Comparison of ENCODE assay signal across 1 cellular context in genomic region chr9:37575921-37576721, GRCh38.
TF ChIP-seq lines count a peak whose summit lies in the region.

A gene with protein sequence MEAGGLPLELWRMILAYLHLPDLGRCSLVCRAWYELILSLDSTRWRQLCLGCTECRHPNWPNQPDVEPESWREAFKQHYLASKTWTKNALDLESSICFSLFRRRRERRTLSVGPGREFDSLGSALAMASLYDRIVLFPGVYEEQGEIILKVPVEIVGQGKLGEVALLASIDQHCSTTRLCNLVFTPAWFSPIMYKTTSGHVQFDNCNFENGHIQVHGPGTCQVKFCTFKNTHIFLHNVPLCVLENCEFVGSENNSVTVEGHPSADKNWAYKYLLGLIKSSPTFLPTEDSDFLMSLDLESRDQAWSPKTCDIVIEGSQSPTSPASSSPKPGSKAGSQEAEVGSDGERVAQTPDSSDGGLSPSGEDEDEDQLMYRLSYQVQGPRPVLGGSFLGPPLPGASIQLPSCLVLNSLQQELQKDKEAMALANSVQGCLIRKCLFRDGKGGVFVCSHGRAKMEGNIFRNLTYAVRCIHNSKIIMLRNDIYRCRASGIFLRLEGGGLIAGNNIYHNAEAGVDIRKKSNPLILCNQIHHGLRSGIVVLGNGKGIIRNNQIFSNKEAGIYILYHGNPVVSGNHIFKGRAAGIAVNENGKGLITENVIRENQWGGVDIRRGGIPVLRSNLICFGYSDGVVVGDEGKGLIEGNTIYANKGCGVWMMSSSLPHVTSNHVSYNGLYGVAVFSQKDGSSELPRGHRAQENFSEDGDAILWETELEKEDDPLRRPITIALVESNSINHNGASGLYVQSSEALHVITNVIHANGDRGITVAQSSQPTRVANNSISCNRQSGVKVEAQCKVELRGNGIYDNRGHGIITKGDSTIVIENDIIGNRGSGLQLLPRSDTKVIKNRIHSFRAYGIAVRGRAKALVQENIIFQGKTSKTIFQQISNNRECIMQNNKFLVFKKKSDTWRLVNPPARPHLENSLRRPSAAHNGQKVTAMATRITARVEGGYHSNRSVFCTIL (minus strand): TSS chr9:37576380. CDS start chr9:37541768, 34,612 bp downstream.

TF ChIP-seq in HepG2, 621 proteins besides CTCF, POLR2A, EP300 and RAD21 (continued from another document and continues in another):
- TF ChIP-seq, protein P1, sequence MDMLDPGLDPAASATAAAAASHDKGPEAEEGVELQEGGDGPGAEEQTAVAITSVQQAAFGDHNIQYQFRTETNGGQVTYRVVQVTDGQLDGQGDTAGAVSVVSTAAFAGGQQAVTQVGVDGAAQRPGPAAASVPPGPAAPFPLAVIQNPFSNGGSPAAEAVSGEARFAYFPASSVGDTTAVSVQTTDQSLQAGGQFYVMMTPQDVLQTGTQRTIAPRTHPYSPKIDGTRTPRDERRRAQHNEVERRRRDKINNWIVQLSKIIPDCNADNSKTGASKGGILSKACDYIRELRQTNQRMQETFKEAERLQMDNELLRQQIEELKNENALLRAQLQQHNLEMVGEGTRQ (IDR thresholded peaks at IDR 0.05; ENCODE audit: low read depth, low read length) = 0 out of 2 replicates have a peak, but pooled peaks have one; percentile 34
- TF ChIP-seq, protein P1 (CRISPR knock-in tag; IDR thresholded peaks at IDR 0.05; ENCODE audit: borderline replicate concordance) = peak; percentile 57; the same call in 1 of the 2 replicates
- TF ChIP-seq MTERF4 (CRISPR knock-in tag; IDR thresholded peaks at IDR 0.05) = 0 out of 2 replicates have a peak, but pooled peaks have one; percentile 38
- peak; percentile 35; the same call in 1 of the 2 replicates for TF ChIP-seq TAF1 (CRISPR knock-in tag; IDR thresholded peaks at IDR 0.05)
- peak; percentile 69; the same call in 1 of the 2 replicates for TF ChIP-seq GABPB1 (CRISPR knock-in tag; IDR thresholded peaks at IDR 0.05)
- TF ChIP-seq ZNF512 (CRISPR knock-in tag; IDR thresholded peaks at IDR 0.05) = no peak
- TF ChIP-seq KMT2A (CRISPR knock-in tag; IDR thresholded peaks at IDR 0.05) = 0 out of 2 replicates have a peak, but pooled peaks have one; percentile 60
- TF ChIP-seq, protein P2, sequence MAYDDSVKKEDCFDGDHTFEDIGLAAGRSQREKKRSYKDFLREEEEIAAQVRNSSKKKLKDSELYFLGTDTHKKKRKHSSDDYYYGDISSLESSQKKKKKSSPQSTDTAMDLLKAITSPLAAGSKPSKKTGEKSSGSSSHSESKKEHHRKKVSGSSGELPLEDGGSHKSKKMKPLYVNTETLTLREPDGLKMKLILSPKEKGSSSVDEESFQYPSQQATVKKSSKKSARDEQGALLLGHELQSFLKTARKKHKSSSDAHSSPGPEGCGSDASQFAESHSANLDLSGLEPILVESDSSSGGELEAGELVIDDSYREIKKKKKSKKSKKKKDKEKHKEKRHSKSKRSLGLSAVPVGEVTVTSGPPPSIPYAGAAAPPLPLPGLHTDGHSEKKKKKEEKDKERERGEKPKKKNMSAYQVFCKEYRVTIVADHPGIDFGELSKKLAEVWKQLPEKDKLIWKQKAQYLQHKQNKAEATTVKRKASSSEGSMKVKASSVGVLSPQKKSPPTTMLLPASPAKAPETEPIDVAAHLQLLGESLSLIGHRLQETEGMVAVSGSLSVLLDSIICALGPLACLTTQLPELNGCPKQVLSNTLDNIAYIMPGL (CRISPR knock-in tag; IDR thresholded peaks at IDR 0.05; ENCODE audit: borderline replicate concordance in 1 of 2, low read depth in 1 of 2) = peak; percentile 59 to 67
- TF ChIP-seq ZSCAN31 (CRISPR knock-in tag; IDR thresholded peaks at IDR 0.05; ENCODE audit: low read depth) = 0 out of 2 replicates have a peak, but pooled peaks have one; percentile 16
- TF ChIP-seq ZIK1 (CRISPR knock-in tag; IDR thresholded peaks at IDR 0.05; ENCODE audit: borderline replicate concordance, low read depth) = peak; percentile 55; the same call in 1 of the 2 replicates
- no peak for TF ChIP-seq ZNF605 (CRISPR knock-in tag; IDR thresholded peaks at IDR 0.05)
- 0 out of 2 replicates have a peak, but pooled peaks have one; percentile 20 for TF ChIP-seq PITX1 (CRISPR knock-in tag; IDR thresholded peaks at IDR 0.05)
- no peak; the same call in 1 of the 2 replicates for TF ChIP-seq STAG1 (CRISPR knock-in tag; IDR thresholded peaks at IDR 0.05)
- TF ChIP-seq ZNF546 (CRISPR knock-in tag; conservative IDR thresholded peaks at IDR 0.05) = 0 out of 2 replicates have a peak, but pooled peaks have one; percentile 67
- TF ChIP-seq ZNF709 (CRISPR knock-in tag; IDR thresholded peaks at IDR 0.05) = peak; percentile 50; the same call in 1 of the 2 replicates
- no peak for TF ChIP-seq ZC3H4 (CRISPR knock-in tag; IDR thresholded peaks at IDR 0.05; ENCODE audit: borderline replicate concordance)
- TF ChIP-seq, protein P3, sequence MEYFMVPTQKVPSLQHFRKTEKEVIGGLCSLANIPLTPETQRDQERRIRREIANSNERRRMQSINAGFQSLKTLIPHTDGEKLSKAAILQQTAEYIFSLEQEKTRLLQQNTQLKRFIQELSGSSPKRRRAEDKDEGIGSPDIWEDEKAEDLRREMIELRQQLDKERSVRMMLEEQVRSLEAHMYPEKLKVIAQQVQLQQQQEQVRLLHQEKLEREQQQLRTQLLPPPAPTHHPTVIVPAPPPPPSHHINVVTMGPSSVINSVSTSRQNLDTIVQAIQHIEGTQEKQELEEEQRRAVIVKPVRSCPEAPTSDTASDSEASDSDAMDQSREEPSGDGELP (IDR thresholded peaks at IDR 0.05; ENCODE audit: borderline replicate concordance, low read depth) = peak; percentile 84; the same call in 1 of the 2 replicates
- TF ChIP-seq HNRNPK (IDR thresholded peaks at IDR 0.05; ENCODE audit: low read depth, low read length, poor library complexity, severe bottlenecking) = peak; percentile 80
- TF ChIP-seq ZFX (CRISPR knock-in tag; IDR thresholded peaks at IDR 0.05; ENCODE audit: low read depth) = peak; percentile 45; the same call in 1 of the 2 replicates
- peak; percentile 39; the same call in 1 of the 2 replicates for TF ChIP-seq TFE3 (CRISPR knock-in tag; IDR thresholded peaks at IDR 0.05)
- TF ChIP-seq SRF (IDR thresholded peaks at IDR 0.05; ENCODE audit: low read depth, low read length) = no peak
- TF ChIP-seq SKI (IDR thresholded peaks at IDR 0.05; ENCODE audit: partially characterized antibody) = peak; percentile 32
- 0 out of 2 replicates have a peak, but pooled peaks have one; percentile 20 for TF ChIP-seq ESRRA (CRISPR knock-in tag; IDR thresholded peaks at IDR 0.05; ENCODE audit: low read depth)
- peak; percentile 88 for TF ChIP-seq AGO2 (optimal IDR thresholded peaks at IDR 0.05; ENCODE audit: low read depth, low read length)
- no peak for TF ChIP-seq CEBPZ (IDR thresholded peaks at IDR 0.05; ENCODE audit: low read length)
- TF ChIP-seq HCFC1 (IDR thresholded peaks at IDR 0.05; ENCODE audit: low read depth, low read length) = no peak
- no peak for TF ChIP-seq PRPF4 (IDR thresholded peaks at IDR 0.05; ENCODE audit: low read depth, low read length, poor library complexity, severe bottlenecking)
- TF ChIP-seq SAP130 (CRISPR knock-in tag; IDR thresholded peaks at IDR 0.05; ENCODE audit: low read depth) = peak; percentile 76
- 0 out of 2 replicates have a peak, but pooled peaks have one; percentile 45 for TF ChIP-seq HBP1 (CRISPR knock-in tag; IDR thresholded peaks at IDR 0.05; ENCODE audit: low read depth)
- TF ChIP-seq SIX1 (CRISPR knock-in tag; IDR thresholded peaks at IDR 0.05; ENCODE audit: borderline replicate concordance) = no peak
- TF ChIP-seq PHF20 (CRISPR knock-in tag; IDR thresholded peaks at IDR 0.05) = peak; percentile 55
- TF ChIP-seq SNAI1 (CRISPR knock-in tag; IDR thresholded peaks at IDR 0.05; ENCODE audit: borderline replicate concordance) = peak; percentile 55; the same call in 1 of the 2 replicates
- peak; percentile 56; the same call in 1 of the 2 replicates for TF ChIP-seq KDM5B (CRISPR knock-in tag; IDR thresholded peaks at IDR 0.05; ENCODE audit: borderline replicate concordance)
- peak; percentile 82 for TF ChIP-seq ZNF441 (CRISPR knock-in tag; IDR thresholded peaks at IDR 0.05; ENCODE audit: borderline replicate concordance)
- 0 out of 2 replicates have a peak, but pooled peaks have one; percentile 37 for TF ChIP-seq HIVEP1 (CRISPR knock-in tag; IDR thresholded peaks at IDR 0.05)
- TF ChIP-seq SALL1 (CRISPR knock-in tag; IDR thresholded peaks at IDR 0.05) = peak; percentile 68; the same call in 1 of the 2 replicates
- peak; percentile 46; the same call in 1 of the 2 replicates for TF ChIP-seq KAT8 (CRISPR knock-in tag; IDR thresholded peaks at IDR 0.05)
- peak; percentile 24; the same call in 1 of the 2 replicates for TF ChIP-seq ZNF784 (CRISPR knock-in tag; IDR thresholded peaks at IDR 0.05; ENCODE audit: borderline replicate concordance)
- no peak for TF ChIP-seq ZNF253 (CRISPR knock-in tag; IDR thresholded peaks at IDR 0.05; ENCODE audit: borderline replicate concordance)
- TF ChIP-seq NFATC3 (CRISPR knock-in tag; IDR thresholded peaks at IDR 0.05) = 0 out of 2 replicates have a peak, but pooled peaks have one; percentile 53
- TF ChIP-seq HNRNPUL1 (IDR thresholded peaks at IDR 0.05; ENCODE audit: low read depth, low read length) = no peak
- peak; percentile 80; the same call in 1 of the 2 replicates for TF ChIP-seq ZNF556 (CRISPR knock-in tag; IDR thresholded peaks at IDR 0.05; ENCODE audit: borderline replicate concordance)
